2 cellular contexts compared by ENCODE assay signal in genomic region chr12:15650399-15651128, GRCh38.
TF ChIP-seq lines count a peak whose summit lies in the region.

No MANE protein-coding gene starts in this region.

TF ChIP-seq in GM23338, 12 proteins besides CTCF, POLR2A, EP300 and RAD21 (continued from another document):
- no peak for TF ChIP-seq ZNF462 (CRISPR knock-in tag; IDR thresholded peaks at IDR 0.05)
- TF ChIP-seq NANOG (IDR thresholded peaks at IDR 0.05; ENCODE audit: borderline replicate concordance): no peak
- TF ChIP-seq EZH2 (IDR thresholded peaks at IDR 0.05; ENCODE audit: low read depth, unreplicated experiment): no peak
- TF ChIP-seq CREB1 (CRISPR knock-in tag; IDR thresholded peaks at IDR 0.05; ENCODE audit: low read depth): no peak
- no peak for TF ChIP-seq ZNF114 (CRISPR knock-in tag; IDR thresholded peaks at IDR 0.05)
- TF ChIP-seq ETS1 (IDR thresholded peaks at IDR 0.05): no peak
- no peak for TF ChIP-seq REST (IDR thresholded peaks at IDR 0.05; ENCODE audit: unreplicated experiment)
- TF ChIP-seq EZH2phosphoT487 (IDR thresholded peaks at IDR 0.05; ENCODE audit: unreplicated experiment): no peak

TF ChIP-seq in SK-N-SH, 30 proteins besides CTCF, POLR2A, EP300 and RAD21 (continued from another document):
- TF ChIP-seq RFX5 (IDR thresholded peaks at IDR 0.05; ENCODE audit: low read length) (no peak), POLR2AphosphoS5 (IDR thresholded peaks at IDR 0.05; ENCODE audit: low read depth, low read length) (no peak), TEAD4 (IDR thresholded peaks at IDR 0.05; ENCODE audit: borderline replicate concordance, insufficient read depth) (no peak), REST (IDR thresholded peaks at IDR 0.05; ENCODE audit: low read depth, low read length) (no peak), NFIC (IDR thresholded peaks at IDR 0.05; ENCODE audit: borderline replicate concordance) (no peak), USF1 (IDR thresholded peaks at IDR 0.05; ENCODE audit: borderline replicate concordance, low read depth) (no peak)
TF ChIP-seq in SK-N-SH: peak in this region for 0.
